15 cellular contexts compared by ENCODE assay signal in the genomic region with DNA sequence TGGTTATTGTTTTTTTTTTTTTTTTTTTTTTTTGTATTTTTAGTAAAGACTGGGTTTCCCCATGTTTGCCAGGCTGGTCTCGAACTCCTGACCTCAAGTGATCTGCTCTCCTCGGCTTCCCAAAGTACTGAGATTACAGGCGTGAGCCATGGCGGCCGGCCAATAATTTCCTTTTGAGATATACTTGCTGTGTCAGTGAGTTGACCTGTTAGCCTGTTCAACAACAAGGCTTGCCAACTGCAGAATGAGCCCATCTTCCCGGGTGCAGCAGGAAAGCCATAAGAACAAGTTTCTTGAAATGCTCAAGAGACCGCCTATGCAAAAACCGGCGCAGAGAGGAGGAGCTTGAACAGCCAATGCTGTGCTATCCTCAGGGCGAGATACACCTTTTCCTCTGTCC.
A peak's percentile ranks its signal among the peaks of the same experiment; 100 is the strongest.
DNase-seq lines count a peak whose midpoint lies in the region; ATAC-seq, FAIRE-seq and TF ChIP-seq lines count a peak whose summit lies in the region.
"Had no signal": no experiment of that assay in that cellular context is flagged by ENCODE, and none has a peak within 500 bp of the region (broad histone marks: within the 10 kb centered on the region; RNA-seq: fewer than 3 reads in every experiment).

No MANE protein-coding gene starts in this region.

- H3K4me1 ChIP-seq in heart left ventricle (peaks cover 0 to 77% (median 39%) of the 10 kb centered on the region in 12 donors), endothelial cell of umbilical vein (ENCODE audit: control insufficient read depth, extremely low read depth, insufficient read depth, low read length) (peaks cover 30% of the 10 kb centered on the region), mesenchymal stem cell (ENCODE audit: control insufficient read depth, insufficient read depth, low read depth, low read length) (peaks cover 25% of the 10 kb centered on the region)
- H3K4me1 ChIP-seq: Peyer's patch had no signal

- H3K14ac ChIP-seq in mesenchymal stem cell (ENCODE audit: low read length in 2 of 2): no peak overlapping the region

- TF ChIP-seq POLR2A in heart left ventricle (IDR thresholded peaks at IDR 0.05): no peak
- TF ChIP-seq POLR2A in endothelial cell of umbilical vein (IDR thresholded peaks at IDR 0.05; ENCODE audit: low read depth, low read length): no peak

- 52 to 59% (median 55%) methylated on average over 8 to 10 of the region's 10 CpGs for WGBS in heart left ventricle, 4 donors
- 93% methylated on average over 10 of the region's 10 CpGs for WGBS in mesenchymal stem cell

- H3K79me1 ChIP-seq in mesenchymal stem cell (replicated peaks; ENCODE audit: low read length, poor library complexity, severe bottlenecking): peaks cover 20% of the 10 kb centered on the region

- H2BK12ac ChIP-seq in mesenchymal stem cell (ENCODE audit: low read length in 2 of 2): no peak overlapping the region

- H2BK5ac ChIP-seq in mesenchymal stem cell (ENCODE audit: low read depth, low read length, poor library complexity, severe bottlenecking): no peak overlapping the region

- H3K4me3 ChIP-seq in heart left ventricle (no peak overlapping the region), endothelial cell of umbilical vein (replicated peaks in 1 of 3; ENCODE audit: insufficient read depth in 1 of 3, low read depth in 1 of 3, low read length in 3 of 3) (no peak overlapping the region), mesenchymal stem cell (ENCODE audit: insufficient read depth in 1 of 2, low read depth in 1 of 2, low read length in 2 of 2) (no peak overlapping the region), foreskin fibroblast (ENCODE audit: low read depth in 1 of 2, low read length in 2 of 2) (no peak overlapping the region)
- H3K4me3 ChIP-seq: Peyer's patch, SJCRH30 had no signal

- dilution Hi-C loops in endothelial cell of umbilical vein (cut with MboI; ENCODE audit: extremely low pct_ligation_motif_present, low sequenced_read_pairs): no loop called here

- no TSS peak for BruUV-seq in endothelial cell of umbilical vein (replicated peaks; lab: Mats Ljungman, UMichigan)

- H3K9ac ChIP-seq in endothelial cell of umbilical vein (replicated peaks; ENCODE audit: extremely low read depth, insufficient read depth, low read length) (no peak overlapping the region), mesenchymal stem cell (ENCODE audit: low read length) (no peak overlapping the region)

- no peak overlapping the region for H2BK15ac ChIP-seq in mesenchymal stem cell (ENCODE audit: low read depth, poor library complexity, severe bottlenecking)

- no peak overlapping the region for H2AFZ ChIP-seq in endothelial cell of umbilical vein (ENCODE audit: low read depth, low read length)
- H2AFZ ChIP-seq in mesenchymal stem cell (ENCODE audit: low read depth, low read length): no peak overlapping the region

- peak; percentile 79 for FAIRE-seq in endothelial cell of umbilical vein (lab: Jason Lieb, UNC)

- intact Hi-C loops in heart left ventricle (cut with DNase I): loop anchor here in 1 of 10 donors (2.0 kb wide), 1 partner anchor 14 kb away; no protein-coding TSS in a partner anchor
- intact Hi-C loops in cardiac septum (cut with DNase I): no loop called here
- intact Hi-C loops in endothelial cell of umbilical vein (cut with micrococcal nuclease): no loop called here

- H3K36me3 ChIP-seq in heart left ventricle (peaks cover 0 to 71% (median 62%) of the 10 kb centered on the region in 9 donors), endothelial cell of umbilical vein (ENCODE audit: control insufficient read depth in 2 of 2, extremely low read depth in 1 of 2, insufficient read depth in 2 of 2, low read length in 2 of 2) (peaks cover 15 to 17% of the 10 kb centered on the region in 2 experiments), mesenchymal stem cell (ENCODE audit: control insufficient read depth in 1 of 2, insufficient read depth in 2 of 2, low read depth in 1 of 2, low read length in 2 of 2) (peaks cover 54 to 87% of the 10 kb centered on the region in 2 experiments)
- H3K36me3 ChIP-seq: SJCRH30 had no signal

- H4K8ac ChIP-seq in mesenchymal stem cell (ENCODE audit: low read length): no peak overlapping the region

- POLR2A ChIA-PET in endothelial cell of umbilical vein (lab: Charles Lee): interaction anchor here (0.6 kb wide), 1 partner anchor 28 kb away, joined by 6 read pairs; no protein-coding TSS in a partner anchor

- peaks cover 11% of the 10 kb centered on the region for H3K79me2 ChIP-seq in endothelial cell of umbilical vein (ENCODE audit: control insufficient read depth, insufficient read depth, low read length)

- DNase-seq in heart left ventricle (peak in 4 of 5 donors; percentile 49 to 72 (median 58)), cardiac septum (ENCODE audit: low spot score) (no peak), endothelial cell of umbilical vein (ENCODE audit: low read depth, low spot score) (no peak), mesenchymal stem cell (no peak), foreskin fibroblast (no peak)
- DNase-seq in activated CD4-positive, CD25-positive, alpha-beta regulatory T cell (lab: John Stamatoyannopoulos, UW): no peak
- DNase-seq: 8988T, DMS79 treated with DMSO at 0.1 percent for 48 hours, H7, NCI-H1092 treated with DMSO at 0.1 percent for 48 hours, NCI-H2081 treated with DMSO at 0.1 percent for 48 hours, Peyer's patch, SJCRH30 had no signal

- peak overlapping the region; percentile 31 for H2AK5ac ChIP-seq in mesenchymal stem cell (ENCODE audit: low read length, severe bottlenecking)

- peak in 2 of 4 donors; percentile 36 to 59 for ATAC-seq in heart left ventricle
- no peak for ATAC-seq in GM21515 (IDR thresholded peaks at IDR 0.05; ENCODE audit: unreplicated experiment)
- ATAC-seq in HG02588 (IDR thresholded peaks at IDR 0.05; ENCODE audit: unreplicated experiment): no peak

- no peaks in the 10 kb centered on the region for H3K9me3 ChIP-seq in heart left ventricle
- H3K9me3 ChIP-seq in endothelial cell of umbilical vein (replicated peaks; ENCODE audit: control insufficient read depth, insufficient read depth, low read length): no peaks in the 10 kb centered on the region
- H3K9me3 ChIP-seq in mesenchymal stem cell (ENCODE audit: control insufficient read depth, low read length): no peaks in the 10 kb centered on the region
- H3K9me3 ChIP-seq: Peyer's patch, SJCRH30 had no signal

- no peaks in the 10 kb centered on the region for H4K20me1 ChIP-seq in endothelial cell of umbilical vein (replicated peaks; ENCODE audit: control insufficient read depth, extremely low read depth, insufficient read depth, low read length)

- TF ChIP-seq CTCF in heart left ventricle (IDR thresholded peaks at IDR 0.05) (no peak), endothelial cell of umbilical vein (IDR thresholded peaks at IDR 0.05; ENCODE audit: extremely low read depth in 1 of 2, insufficient read depth in 1 of 2, low read depth in 1 of 2, low read length in 2 of 2) (no peak), foreskin fibroblast (IDR thresholded peaks at IDR 0.05; ENCODE audit: low read depth, low read length) (no peak)

- CTCF ChIA-PET in endothelial cell of umbilical vein (lab: Charles Lee): interaction anchor here (0.6 kb wide), 1 partner anchor 27 kb away, joined by 3 read pairs; no protein-coding TSS in a partner anchor

- H2BK120ac ChIP-seq in mesenchymal stem cell (ENCODE audit: low read depth, low read length): no peak overlapping the region

- H3K23ac ChIP-seq in mesenchymal stem cell (ENCODE audit: low read length in 2 of 2): no peak overlapping the region

- no peak overlapping the region for H3K18ac ChIP-seq in mesenchymal stem cell (ENCODE audit: low read depth in 1 of 2, low read length in 2 of 2)

- H3K27ac ChIP-seq in heart left ventricle (peak overlapping the region in 6 of 12 donors; percentile 44 to 75 (median 62)), endothelial cell of umbilical vein (ENCODE audit: insufficient read depth, low read depth, low read length) (no peak overlapping the region), mesenchymal stem cell (ENCODE audit: low read length, poor library complexity, severe bottlenecking) (no peak overlapping the region)
- H3K27ac ChIP-seq: Peyer's patch, SJCRH30 had no signal

- no peaks in the 10 kb centered on the region for H3K27me3 ChIP-seq in heart left ventricle
- no peaks in the 10 kb centered on the region for H3K27me3 ChIP-seq in endothelial cell of umbilical vein (ENCODE audit: control insufficient read depth in 2 of 2, insufficient read depth in 2 of 2, low read length in 2 of 2)
- H3K27me3 ChIP-seq in mesenchymal stem cell (ENCODE audit: control insufficient read depth in 1 of 2, insufficient read depth in 1 of 2, low read length in 2 of 2): no peaks in the 10 kb centered on the region
- H3K27me3 ChIP-seq: Peyer's patch, SJCRH30 had no signal

- H3K4ac ChIP-seq in mesenchymal stem cell (ENCODE audit: low read depth in 1 of 2, low read length in 2 of 2): no peak overlapping the region

- H4K91ac ChIP-seq in mesenchymal stem cell (ENCODE audit: low read length): no peak overlapping the region

- H3K4me2 ChIP-seq in endothelial cell of umbilical vein (ENCODE audit: insufficient read depth, low read length) (no peak overlapping the region), mesenchymal stem cell (ENCODE audit: low read length, poor library complexity, severe bottlenecking) (no peak overlapping the region)

- H3K9me1 ChIP-seq in endothelial cell of umbilical vein (replicated peaks; ENCODE audit: control insufficient read depth, extremely low read depth, insufficient read depth, low read length): no peaks in the 10 kb centered on the region

TF ChIP-seq in endothelial cell of umbilical vein, 7 proteins besides CTCF, POLR2A, EP300 and RAD21:
- TF ChIP-seq, protein P1, sequence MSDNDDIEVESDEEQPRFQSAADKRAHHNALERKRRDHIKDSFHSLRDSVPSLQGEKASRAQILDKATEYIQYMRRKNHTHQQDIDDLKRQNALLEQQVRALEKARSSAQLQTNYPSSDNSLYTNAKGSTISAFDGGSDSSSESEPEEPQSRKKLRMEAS (IDR thresholded peaks at IDR 0.05; ENCODE audit: insufficient read depth, insufficient read length): no peak
- TF ChIP-seq EZH2 (IDR thresholded peaks at IDR 0.05; ENCODE audit: borderline replicate concordance, low read depth, low read length, severe bottlenecking) (no peak), MYC (IDR thresholded peaks at IDR 0.05; ENCODE audit: low read depth, low read length) (no peak), FOS (IDR thresholded peaks at IDR 0.05; ENCODE audit: borderline replicate concordance, insufficient read depth, low read length) (no peak), JUN (IDR thresholded peaks at IDR 0.05; ENCODE audit: borderline replicate concordance, insufficient read depth, insufficient read length, low read depth) (no peak), GATA2 (IDR thresholded peaks at IDR 0.05; ENCODE audit: insufficient read depth, insufficient read length, low read depth, low read length) (no peak), POLR2AphosphoS5 (IDR thresholded peaks at IDR 0.05; ENCODE audit: insufficient read depth, low read depth, low read length) (no peak)

Comparison
In these comparisons a context has a peak if more than half of its experiments do, and no peak if none do; other contexts are left out.
1. DNase-seq: peak in heart left ventricle (4 of 5); none in cardiac septum (single experiment), endothelial cell of umbilical vein (single experiment), mesenchymal stem cell (single experiment), foreskin fibroblast (0 of 2) and activated CD4-positive, CD25-positive, alpha-beta regulatory T cell (0 of 4).